Comparison of ENCODE assay signal across 9 cellular contexts in the genomic region with DNA sequence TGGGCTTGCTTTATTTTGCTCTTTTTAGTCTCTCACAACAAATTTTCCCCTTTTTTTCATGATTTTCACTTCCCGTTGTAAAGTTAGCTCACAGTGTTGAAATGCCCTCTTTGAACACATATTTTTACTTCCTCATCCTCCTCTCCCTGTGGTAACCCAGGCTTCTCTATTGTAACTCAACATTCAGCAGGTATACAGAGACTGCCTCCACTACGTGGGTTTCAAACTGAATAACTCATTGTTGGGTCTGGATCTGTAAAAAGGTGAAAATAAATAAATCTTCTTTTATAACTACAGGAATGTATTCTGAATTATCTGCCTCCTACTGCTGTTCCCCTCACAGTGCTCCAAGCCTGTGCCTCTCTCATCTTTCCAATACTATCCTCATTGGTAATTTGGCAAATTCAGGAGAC.
DNase-seq lines count a peak whose midpoint lies in the region; ATAC-seq, FAIRE-seq and TF ChIP-seq lines count a peak whose summit lies in the region.
"Had no signal": no experiment of that assay in that cellular context is flagged by ENCODE, and none has a peak within 500 bp of the region (broad histone marks: within the 10 kb centered on the region; RNA-seq: fewer than 3 reads in every experiment).

No MANE protein-coding gene starts in this region.

- peak overlapping the region; percentile 99 for H3K9ac ChIP-seq in astrocyte (ENCODE audit: low read length)

- H3K4me1 ChIP-seq in astrocyte (ENCODE audit: insufficient read depth, low read length): peaks cover 42% of the 10 kb centered on the region
- no peaks in the 10 kb centered on the region for H3K4me1 ChIP-seq in BE2C

- no peaks in the 10 kb centered on the region for H3K27me3 Mint-ChIP-seq in astrocyte (ENCODE audit: low read depth, unreplicated experiment)
- H3K27me3 Mint-ChIP-seq in natural killer cell treated with Interleukin-12 subunit alpha and Interleukin-12 subunit beta and Interleukin-15 and Interleukin-18, amount 100 ng/mL, for 72 hours: no peaks in the 10 kb centered on the region

- peaks cover 98% of the 10 kb centered on the region for H3K79me2 ChIP-seq in astrocyte (ENCODE audit: insufficient read depth, low read length)

- H3K36me3 Mint-ChIP-seq in astrocyte (ENCODE audit: low read depth, unreplicated experiment): peaks cover 28% of the 10 kb centered on the region
- peaks cover 24% of the 10 kb centered on the region for H3K36me3 Mint-ChIP-seq in natural killer cell treated with Interleukin-12 subunit alpha and Interleukin-12 subunit beta and Interleukin-15 and Interleukin-18, amount 100 ng/mL, for 72 hours

- H4K20me1 ChIP-seq in astrocyte (ENCODE audit: insufficient read depth, low read length): peaks cover 61% of the 10 kb centered on the region

- ATAC-seq in natural killer cell treated with Interleukin-12 subunit alpha and Interleukin-12 subunit beta and Interleukin-15 and Interleukin-18, amount 100 ng/mL, for 72 hours: no peak

- H3K4me3 ChIP-seq in astrocyte (ENCODE audit: insufficient read depth, low read depth, low read length) (peak overlapping the region; percentile 95), BE2C (ENCODE audit: low read depth, low read length) (no peak overlapping the region)

- peaks cover 30% of the 10 kb centered on the region for H3K4me1 Mint-ChIP-seq in astrocyte (ENCODE audit: low read depth, unreplicated experiment)
- H3K4me1 Mint-ChIP-seq in natural killer cell treated with Interleukin-12 subunit alpha and Interleukin-12 subunit beta and Interleukin-15 and Interleukin-18, amount 100 ng/mL, for 72 hours (ENCODE audit: low read depth in 2 of 2): peaks cover 49 to 51% of the 10 kb centered on the region in 2 donors

- peak overlapping the region; percentile 91 for H3K27ac Mint-ChIP-seq in astrocyte (ENCODE audit: unreplicated experiment)
- H3K27ac Mint-ChIP-seq in natural killer cell treated with Interleukin-12 subunit alpha and Interleukin-12 subunit beta and Interleukin-15 and Interleukin-18, amount 100 ng/mL, for 72 hours: peak overlapping the region; percentile 99 to 100

- H3K4me3 Mint-ChIP-seq in astrocyte (ENCODE audit: unreplicated experiment): peak overlapping the region; percentile 95
- peak overlapping the region; percentile 98 for H3K4me3 Mint-ChIP-seq in natural killer cell treated with Interleukin-12 subunit alpha and Interleukin-12 subunit beta and Interleukin-15 and Interleukin-18, amount 100 ng/mL, for 72 hours

- H3K9me3 Mint-ChIP-seq in astrocyte (ENCODE audit: unreplicated experiment): no peaks in the 10 kb centered on the region
- H3K9me3 Mint-ChIP-seq in natural killer cell treated with Interleukin-12 subunit alpha and Interleukin-12 subunit beta and Interleukin-15 and Interleukin-18, amount 100 ng/mL, for 72 hours: no peaks in the 10 kb centered on the region

- in situ Hi-C loops in GM13977 (cut with MboI; ENCODE audit: low pct_unique_long_range_greater_than_20kb, low sequenced_read_pairs, unreplicated experiment): loop anchor here (25.0 kb wide), 2 partner anchors 195 to 330 kb away; no protein-coding TSS in a partner anchor

- H3K27ac ChIP-seq in astrocyte (ENCODE audit: low read depth, low read length): peak overlapping the region; percentile 93

- no peak for TF ChIP-seq CTCF in GM13977 (IDR thresholded peaks at IDR 0.05; ENCODE audit: extremely low read depth, insufficient read depth, missing control alignments)
- no peak for TF ChIP-seq CTCF in astrocyte (IDR thresholded peaks at IDR 0.05; ENCODE audit: insufficient read depth, low read depth, low read length)
- TF ChIP-seq CTCF in BE2C (IDR thresholded peaks at IDR 0.05; ENCODE audit: low read depth, low read length): no peak

- no peaks in the 10 kb centered on the region for H3K9me3 ChIP-seq in astrocyte (ENCODE audit: insufficient read depth, low read depth, low read length)
- no peaks in the 10 kb centered on the region for H3K9me3 ChIP-seq in BE2C

- DNase-seq in GM13977 (ENCODE audit: low spot score) (peak; percentile 43), HT1080 (ENCODE audit: low read depth) (peak; percentile 28), astrocyte (ENCODE audit: low read depth) (no peak), BE2C (no peak), AG08395 (ENCODE audit: low spot score) (no peak), GM19240 (ENCODE audit: insufficient read length, low spot score) (no peak), NCI-H1105 treated with DMSO at 0.1 percent for 48 hours (lab: John Stamatoyannopoulos, UW) (no peak)
- DNase-seq in natural killer cell treated with Interleukin-12 subunit alpha and Interleukin-12 subunit beta and Interleukin-15 and Interleukin-18, amount 100 ng/mL, for 72 hours (ENCODE audit: low spot score): no peak
- DNase-seq: retina had no signal

- no peak for FAIRE-seq in astrocyte (lab: Jason Lieb, UNC)

- no peak overlapping the region for H2AFZ ChIP-seq in astrocyte (ENCODE audit: low read depth, low read length)

- H3K27me3 ChIP-seq in astrocyte (ENCODE audit: insufficient read depth, low read length) (no peaks in the 10 kb centered on the region), BE2C (peaks cover 40% of the 10 kb centered on the region)

- peak overlapping the region; percentile 94 for H3K4me2 ChIP-seq in astrocyte (ENCODE audit: low read length)

- peaks cover 27% of the 10 kb centered on the region for H3K36me3 ChIP-seq in astrocyte (ENCODE audit: insufficient read depth, low read length)
- H3K36me3 ChIP-seq in BE2C: no peaks in the 10 kb centered on the region

Comparison
In these comparisons a context has a peak if more than half of its experiments do, and no peak if none do; other contexts are left out.
1. DNase-seq: peak in GM13977 (single experiment) and HT1080 (single experiment); none in astrocyte (single experiment), natural killer cell treated with Interleukin-12 subunit alpha and Interleukin-12 subunit beta and Interleukin-15 and Interleukin-18, amount 100 ng/mL, for 72 hours (single experiment), BE2C (single experiment), AG08395 (single experiment), GM19240 (single experiment) and NCI-H1105 treated with DMSO at 0.1 percent for 48 hours (single experiment).